Comparison of ENCODE assay signal across 17 cellular contexts in the genomic region with DNA sequence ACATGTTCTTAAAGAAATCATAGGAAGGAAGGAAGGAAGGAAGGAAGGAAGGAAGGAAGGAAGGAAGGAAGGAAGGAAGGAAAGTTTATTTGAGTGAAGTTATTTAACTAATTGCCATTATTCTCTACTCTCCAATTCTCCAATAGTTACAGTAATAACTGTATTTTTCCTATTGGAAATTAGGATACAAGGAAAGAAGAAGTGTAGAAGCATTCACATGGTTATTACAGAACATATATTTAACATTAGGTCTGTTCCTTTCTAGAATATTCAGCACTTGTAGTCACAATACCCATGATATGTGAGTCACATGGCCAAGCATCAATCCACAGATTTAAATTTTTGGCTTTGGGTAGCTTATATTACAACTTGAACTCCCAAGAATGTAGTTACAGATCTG.
DNase-seq lines count a peak whose midpoint lies in the region; ATAC-seq and TF ChIP-seq lines count a peak whose summit lies in the region.
"Had no signal": no experiment of that assay in that cellular context is flagged by ENCODE, and none has a peak within 500 bp of the region (broad histone marks: within the 10 kb centered on the region; RNA-seq: fewer than 3 reads in every experiment).

No MANE protein-coding gene starts in this region.

- H3K27me3 Mint-ChIP-seq in Calu3 (ENCODE audit: unreplicated experiment) (no peaks in the 10 kb centered on the region), endothelial cell (ENCODE audit: unreplicated experiment) (no peaks in the 10 kb centered on the region), neural crest cell (ENCODE audit: low read depth) (no peaks in the 10 kb centered on the region)
- H3K27me3 Mint-ChIP-seq: CD4-positive, alpha-beta T cell had no signal

- H3K4me3 Mint-ChIP-seq in Calu3 (ENCODE audit: low read depth, unreplicated experiment) (no peak overlapping the region), endothelial cell (ENCODE audit: unreplicated experiment) (no peak overlapping the region), neural crest cell (no peak overlapping the region)
- H3K4me3 Mint-ChIP-seq: CD4-positive, alpha-beta T cell; GM23338; HFFc6 had no signal

- H3K36me3 ChIP-seq in SJCRH30, result no peaks in the 10 kb centered on the region

- intact Hi-C loops in Calu3 (cut with micrococcal nuclease; ENCODE audit: unreplicated experiment), result loop anchor here (5.0 kb wide), 1 partner anchor 123 kb away; no protein-coding TSS in a partner anchor

- no peaks in the 10 kb centered on the region for H3K27me3 ChIP-seq in SJCRH30

- ATAC-seq in HG02610 (IDR thresholded peaks at IDR 0.05; ENCODE audit: unreplicated experiment) (no peak), HG02678 (IDR thresholded peaks at IDR 0.05; ENCODE audit: unreplicated experiment) (no peak)
- ATAC-seq: GM23338 had no signal

- H3K4me1 ChIP-seq in SJCRH30, result peaks cover 29% of the 10 kb centered on the region

- H3K9me3 Mint-ChIP-seq in Calu3 (ENCODE audit: low read depth, unreplicated experiment), result peaks cover 6% of the 10 kb centered on the region
- H3K9me3 Mint-ChIP-seq in endothelial cell (ENCODE audit: unreplicated experiment), result no peaks in the 10 kb centered on the region
- no peaks in the 10 kb centered on the region for H3K9me3 Mint-ChIP-seq in neural crest cell
- H3K9me3 Mint-ChIP-seq: GM23338 had no signal

- peaks cover 27% of the 10 kb centered on the region for H3K4me1 Mint-ChIP-seq in Calu3 (ENCODE audit: low read depth, unreplicated experiment)
- H3K4me1 Mint-ChIP-seq in endothelial cell (ENCODE audit: unreplicated experiment), result peaks cover 22% of the 10 kb centered on the region
- peaks cover 23% of the 10 kb centered on the region for H3K4me1 Mint-ChIP-seq in neural crest cell

- CTCF ChIA-PET in Calu3 (lab: Charles Lee), result interaction anchor here (0.6 to 1.0 kb wide), 4 partner anchors 11 to 479 kb away, joined by 3 to 5 read pairs (median 4); no protein-coding TSS in a partner anchor

- H3K36me3 Mint-ChIP-seq in Calu3 (ENCODE audit: insufficient read depth, unreplicated experiment), result no peaks in the 10 kb centered on the region
- H3K36me3 Mint-ChIP-seq in endothelial cell (ENCODE audit: low read depth, unreplicated experiment), result no peaks in the 10 kb centered on the region
- H3K36me3 Mint-ChIP-seq in neural crest cell (ENCODE audit: low read depth), result no peaks in the 10 kb centered on the region

- H3K4me3 ChIP-seq in SJCRH30, result no peak overlapping the region
- H3K4me3 ChIP-seq: GM23338 had no signal

- no TSS peak for BruUV-seq in Calu3 (replicated peaks; lab: Mats Ljungman, UMichigan)

- no peak for DNase-seq in Calu3
- DNase-seq in SJCRH30, result no peak
- no peak for DNase-seq in endothelial cell (ENCODE audit: low spot score)
- no peak for DNase-seq in neural crest cell (ENCODE audit: low read depth, low spot score)
- no peak for DNase-seq in NCI-H146 treated with DMSO at 0.1 percent for 48 hours (lab: John Stamatoyannopoulos, UW; ENCODE audit: unreplicated experiment)
- no peak for DNase-seq in central memory CD4-positive, alpha-beta T cell
- DNase-seq: AML-193; CD4-positive, alpha-beta T cell; DMS79; GDM1; HCEC 1CT; HFFc6 had no signal

- peak overlapping the region; percentile 50 for H3K27ac ChIP-seq in SJCRH30
- H3K27ac ChIP-seq: C4-2B had no signal

- H3K27ac Mint-ChIP-seq in Calu3 (ENCODE audit: unreplicated experiment) (peak overlapping the region; percentile 57), endothelial cell (ENCODE audit: unreplicated experiment) (peak overlapping the region; percentile 95), neural crest cell (ENCODE audit: unreplicated experiment) (peak overlapping the region; percentile 73)
- H3K27ac Mint-ChIP-seq: CD4-positive, alpha-beta T cell; GM23338; HFFc6 had no signal

- no peak for TF ChIP-seq CTCF in Calu3 (IDR thresholded peaks at IDR 0.05; ENCODE audit: unreplicated experiment)
- no peak for TF ChIP-seq CTCF in endothelial cell (IDR thresholded peaks at IDR 0.05; ENCODE audit: unreplicated experiment)
- no peak for TF ChIP-seq CTCF in neural crest cell (conservative IDR thresholded peaks at IDR 0.05)

- H3K9me3 ChIP-seq in SJCRH30 (replicated peaks), result no peaks in the 10 kb centered on the region
- H3K9me3 ChIP-seq: Caco-2 had no signal
